8 cellular contexts compared by ENCODE assay signal in the genomic region with DNA sequence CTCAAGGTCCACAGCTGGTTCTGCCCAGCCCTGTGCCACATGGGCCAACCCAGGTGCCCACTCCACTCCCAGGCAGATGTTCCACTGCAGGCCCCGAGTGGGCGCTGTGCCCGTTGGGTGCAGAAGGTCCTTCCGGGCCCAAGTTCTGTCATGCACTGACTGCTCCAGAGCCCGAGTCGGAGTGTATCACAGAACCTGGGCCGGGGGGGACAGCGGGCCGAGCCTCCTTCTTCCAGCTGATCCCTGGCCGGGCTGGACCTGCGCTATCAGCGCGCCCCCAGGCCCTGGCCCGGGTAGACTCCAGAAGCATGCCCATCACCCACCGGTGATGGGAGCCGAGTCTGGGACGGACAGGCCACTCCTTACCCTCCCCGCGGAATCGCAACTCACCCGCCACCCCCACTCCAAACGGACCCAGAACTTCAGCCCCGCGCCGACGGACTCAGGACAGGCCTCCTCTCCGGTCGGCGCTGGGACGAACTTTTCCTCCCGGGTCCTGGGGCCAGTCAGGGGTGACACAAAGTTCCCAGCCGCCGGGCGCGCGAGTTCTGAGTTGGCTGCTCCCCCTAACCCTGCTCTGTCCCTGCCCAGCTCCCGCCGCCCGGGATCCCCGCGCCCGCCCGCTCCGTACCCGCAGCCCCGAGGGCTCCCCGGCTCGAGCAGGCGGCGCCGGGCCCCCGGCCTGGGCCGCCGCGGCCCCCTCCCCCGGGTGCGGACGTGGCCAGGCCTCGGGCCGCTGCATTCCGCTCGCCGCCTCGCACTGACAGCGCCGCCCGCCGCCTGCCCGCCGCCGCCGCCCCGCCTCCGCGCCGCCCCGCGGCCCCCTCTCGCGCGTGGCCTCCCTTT. TPM values are rescaled to one million over a fixed set of nuclear protein-coding genes. Genes with fewer than 3 reads are reported as not detected.
A peak's percentile ranks its signal among the peaks of the same experiment; 100 is the strongest.
DNase-seq lines count a peak whose midpoint lies in the region; ATAC-seq and TF ChIP-seq lines count a peak whose summit lies in the region.

TSS of gene COPZ2 (minus strand) at position 762 of the 846 bp plus-strand sequence. CDS start at position 742, 20 bp downstream.

- intact Hi-C loops in CD8-positive, alpha-beta T cell (cut with DNase I, micrococcal nuclease) = loop anchor here (1.0 kb wide), 3 partner anchors 10 to 37 kb away; partner anchors contain the start of gene NFE2L1 (in 1 of the 2)
- intact Hi-C loops in activated CD4-positive, alpha-beta T cell treated with anti-CD3 and anti-CD28 coated beads, Interleukin-2, amount 10 ng/mL, durations not matched to agents 24 days and 14 days (cut with micrococcal nuclease) = loop anchor here (1.0 kb wide), 2 partner anchors 10 to 11 kb away; no protein-coding TSS in a partner anchor

- peak in 6 of 7 experiments; percentile 51 to 78 (median 68) for DNase-seq in CD8-positive, alpha-beta T cell
- DNase-seq in HK-2 (ENCODE audit: unreplicated experiment) (peak; percentile 65), ecto neural progenitor cell (ENCODE audit: low spot score) (peak; percentile 80), lung microvascular endothelial cell (ENCODE audit: low read depth in 2 of 2) (peak; percentile 60 to 62), NAMALWA (ENCODE audit: low spot score) (no peak), SHP77 (lab: John Stamatoyannopoulos, UW) (no peak)
- peak; percentile 89 for DNase-seq in activated CD4-positive, alpha-beta T cell treated with anti-CD3 and anti-CD28 coated beads, Interleukin-2, amount 10 ng/mL, durations not matched to agents 24 days and 14 days

- no peaks in the 10 kb centered on the region for H3K36me3 ChIP-seq in CD8-positive, alpha-beta T cell (ENCODE audit: insufficient read depth, low read length)

- no peaks in the 10 kb centered on the region for H3K4me1 ChIP-seq in CD8-positive, alpha-beta T cell (ENCODE audit: insufficient read depth, low read length)

- H3K4me3 ChIP-seq in CD8-positive, alpha-beta T cell (ENCODE audit: low read depth, low read length) = peak within 1 kb of the TSS; percentile 73

- peaks cover 29% of the 10 kb centered on the region for H3K27me3 Mint-ChIP-seq in CD8-positive, alpha-beta T cell (ENCODE audit: low read depth)
- H3K27me3 Mint-ChIP-seq in activated CD4-positive, alpha-beta T cell treated with anti-CD3 and anti-CD28 coated beads, Interleukin-2, amount 10 ng/mL, durations not matched to agents 24 days and 14 days = peaks cover 39% of the 10 kb centered on the region
- H3K27me3 Mint-ChIP-seq in stimulated activated memory B cell treated with anti-CD40 and anti-IgM and Interleukin-4, amounts not matched to agents 10 μg/mL and 1 μg/mL and 100 μg/mL, for 72 hours = peaks cover 9% of the 10 kb centered on the region

- H3K27ac ChIP-seq in CD8-positive, alpha-beta T cell (ENCODE audit: low read depth, low read length) = no peak within 1 kb of the TSS

- H3K9me3 ChIP-seq in CD8-positive, alpha-beta T cell (ENCODE audit: low read length) = no peaks in the 10 kb centered on the region

- H3K4me3 Mint-ChIP-seq in CD8-positive, alpha-beta T cell = peak within 1 kb of the TSS; percentile 87
- H3K4me3 Mint-ChIP-seq in activated CD4-positive, alpha-beta T cell treated with anti-CD3 and anti-CD28 coated beads, Interleukin-2, amount 10 ng/mL, durations not matched to agents 24 days and 14 days = peak within 1 kb of the TSS; percentile 86
- H3K4me3 Mint-ChIP-seq in stimulated activated memory B cell treated with anti-CD40 and anti-IgM and Interleukin-4, amounts not matched to agents 10 μg/mL and 1 μg/mL and 100 μg/mL, for 72 hours = peak within 1 kb of the TSS; percentile 93

- H3K9me3 Mint-ChIP-seq in CD8-positive, alpha-beta T cell = no peaks in the 10 kb centered on the region
- no peaks in the 10 kb centered on the region for H3K9me3 Mint-ChIP-seq in activated CD4-positive, alpha-beta T cell treated with anti-CD3 and anti-CD28 coated beads, Interleukin-2, amount 10 ng/mL, durations not matched to agents 24 days and 14 days
- H3K9me3 Mint-ChIP-seq in stimulated activated memory B cell treated with anti-CD40 and anti-IgM and Interleukin-4, amounts not matched to agents 10 μg/mL and 1 μg/mL and 100 μg/mL, for 72 hours = no peaks in the 10 kb centered on the region

- H3K4me1 Mint-ChIP-seq in CD8-positive, alpha-beta T cell (ENCODE audit: low read depth) = peaks cover 6% of the 10 kb centered on the region
- peaks cover 12% of the 10 kb centered on the region for H3K4me1 Mint-ChIP-seq in activated CD4-positive, alpha-beta T cell treated with anti-CD3 and anti-CD28 coated beads, Interleukin-2, amount 10 ng/mL, durations not matched to agents 24 days and 14 days
- H3K4me1 Mint-ChIP-seq in stimulated activated memory B cell treated with anti-CD40 and anti-IgM and Interleukin-4, amounts not matched to agents 10 μg/mL and 1 μg/mL and 100 μg/mL, for 72 hours = peaks cover 22% of the 10 kb centered on the region

- peak; percentile 83 for TF ChIP-seq CTCF in CD8-positive, alpha-beta T cell (IDR thresholded peaks at IDR 0.05)

- POLR2A ChIA-PET in CD8-positive, alpha-beta T cell (lab: Charles Lee) = interaction anchor here (1.0 to 3.8 kb wide), 4 partner anchors 10 to 70 kb away, joined by 3 to 20 read pairs (median 5); partner anchors contain the start of genes CDK5RAP3, NFE2L1 and SNX11

- ATAC-seq in CD8-positive, alpha-beta T cell = peak; percentile 98
- ATAC-seq in stimulated activated memory B cell treated with anti-CD40 and anti-IgM and Interleukin-4, amounts not matched to agents 10 μg/mL and 1 μg/mL and 100 μg/mL, for 72 hours = peak; percentile 88

- no peak within 1 kb of the TSS for H3K27ac Mint-ChIP-seq in CD8-positive, alpha-beta T cell
- H3K27ac Mint-ChIP-seq in activated CD4-positive, alpha-beta T cell treated with anti-CD3 and anti-CD28 coated beads, Interleukin-2, amount 10 ng/mL, durations not matched to agents 24 days and 14 days = peak within 1 kb of the TSS; percentile 62
- H3K27ac Mint-ChIP-seq in stimulated activated memory B cell treated with anti-CD40 and anti-IgM and Interleukin-4, amounts not matched to agents 10 μg/mL and 1 μg/mL and 100 μg/mL, for 72 hours = peak within 1 kb of the TSS; percentile 83

- no peaks in the 10 kb centered on the region for H3K27me3 ChIP-seq in CD8-positive, alpha-beta T cell (ENCODE audit: insufficient read depth, low read length)

- CTCF ChIA-PET in CD8-positive, alpha-beta T cell (lab: Charles Lee) = interaction anchor here (0.6 to 5.1 kb wide), 18 partner anchors 9 to 581 kb away, joined by 3 to 42 read pairs (median 4); no protein-coding TSS in a partner anchor

- no peaks in the 10 kb centered on the region for H3K36me3 Mint-ChIP-seq in CD8-positive, alpha-beta T cell
- no peaks in the 10 kb centered on the region for H3K36me3 Mint-ChIP-seq in activated CD4-positive, alpha-beta T cell treated with anti-CD3 and anti-CD28 coated beads, Interleukin-2, amount 10 ng/mL, durations not matched to agents 24 days and 14 days (ENCODE audit: low read depth)
- no peaks in the 10 kb centered on the region for H3K36me3 Mint-ChIP-seq in stimulated activated memory B cell treated with anti-CD40 and anti-IgM and Interleukin-4, amounts not matched to agents 10 μg/mL and 1 μg/mL and 100 μg/mL, for 72 hours

RNA-seq across cellular contexts. Expression of gene COPZ2, which starts in this region (rescaled TPM):
- total RNA-seq in CD8-positive, alpha-beta T cell = under 1 TPM; 0.57 to 0.92 TPM
- total RNA-seq in activated CD4-positive, alpha-beta T cell treated with anti-CD3 and anti-CD28 coated beads, Interleukin-2, amount 10 ng/mL, durations not matched to agents 24 days and 14 days = 4.4 and 4.5 TPM in 2 replicates
- total RNA-seq in lung microvascular endothelial cell = 4.6 and 7.0 TPM in 2 replicates

Comparison
In these comparisons a context has a peak if more than half of its experiments do, and no peak if none do; other contexts are left out.
1. Peak in DNase-seq, ATAC-seq and H3K4me3 ChIP-seq in CD8-positive, alpha-beta T cell; RNA of the gene not detected or under 1 TPM.
2. DNase-seq: peak in HK-2 (single experiment), activated CD4-positive, alpha-beta T cell treated with anti-CD3 and anti-CD28 coated beads, Interleukin-2, amount 10 ng/mL, durations not matched to agents 24 days and 14 days (single experiment), ecto neural progenitor cell (single experiment) and lung microvascular endothelial cell (2 of 2); none in NAMALWA (single experiment) and SHP77 (0 of 2).
3. Peak in every context shown above with its lines, with median percentiles within 50 percentile points of each other: H3K4me3 Mint-ChIP-seq.